16 cellular contexts compared by ENCODE assay signal in the genomic region with DNA sequence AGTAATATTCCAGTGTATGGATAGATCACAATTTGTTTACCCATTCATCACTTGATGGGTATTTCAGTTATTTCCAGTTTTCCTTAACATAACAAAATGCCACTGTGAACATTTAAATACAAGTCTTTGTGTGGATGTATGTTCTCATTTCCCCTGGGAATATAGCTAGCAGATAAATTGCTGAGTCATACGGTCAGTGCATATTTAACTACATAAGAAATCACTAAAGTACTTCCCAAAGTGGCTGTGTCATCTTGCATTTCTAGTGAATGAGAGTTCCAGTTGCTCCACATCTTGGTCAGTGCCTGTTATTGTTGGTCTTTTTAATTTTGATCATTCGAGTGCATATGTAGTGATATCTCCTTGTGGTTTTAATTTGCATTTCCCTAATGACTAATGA.
A peak's percentile ranks its signal among the peaks of the same experiment; 100 is the strongest.
DNase-seq lines count a peak whose midpoint lies in the region; ATAC-seq, FAIRE-seq and TF ChIP-seq lines count a peak whose summit lies in the region.
"Had no signal": no experiment of that assay in that cellular context is flagged by ENCODE, and none has a peak within 500 bp of the region (broad histone marks: within the 10 kb centered on the region; RNA-seq: fewer than 3 reads in every experiment).

No MANE protein-coding gene starts in this region.

- H3K9me3 ChIP-seq in A549: no peaks in the 10 kb centered on the region
- H3K9me3 ChIP-seq in sigmoid colon: peaks cover 0 to 2% (median 0%) of the 10 kb centered on the region in 4 donors

- POLR2A ChIA-PET in A549 (lab: Yijun Ruan, JAX): no interaction called here

- intact Hi-C loops in sigmoid colon (cut with DNase I): no loop called here

- no peaks in the 10 kb centered on the region for H3K27me3 ChIP-seq in sigmoid colon

- no peak overlapping the region for H3K4me2 ChIP-seq in A549

- in situ Hi-C loops in SK-MEL-5 (cut with HindIII; ENCODE audit: low pct_unique_long_range_greater_than_20kb, low sequenced_read_pairs): no loop called here

- no peaks in the 10 kb centered on the region for H3K4me1 ChIP-seq in A549
- H3K4me1 ChIP-seq in sigmoid colon: no peaks in the 10 kb centered on the region
- H3K4me1 ChIP-seq: parathyroid adenoma had no signal

- TF ChIP-seq POLR2A in A549 (IDR thresholded peaks at IDR 0.05; ENCODE audit: low read length) (no peak), sigmoid colon (IDR thresholded peaks at IDR 0.05) (no peak)

- H3K4me3 ChIP-seq in A549: no peak overlapping the region
- no peak overlapping the region for H3K4me3 ChIP-seq in fibroblast of mammary gland (ENCODE audit: control insufficient read depth, low read depth, low read length)
- no peak overlapping the region for H3K4me3 ChIP-seq in sigmoid colon

- no peak for FAIRE-seq in A549 (lab: Jason Lieb, UNC)

- H3K27ac ChIP-seq in A549 (no peak overlapping the region), sigmoid colon (no peak overlapping the region)
- H3K27ac ChIP-seq: parathyroid adenoma, RWPE1 had no signal

- CTCF ChIA-PET in A549 (lab: Yijun Ruan, JAX): no interaction called here

- DNase-seq in A549 (ENCODE audit: low read depth in 1 of 2, low spot score in 1 of 2) (peak in 1 of 2 experiments; percentile 38), GM04503 (ENCODE audit: low read depth) (peak; percentile 1), SK-MEL-5 (ENCODE audit: low read depth, low spot score) (peak; percentile 40), fibroblast of mammary gland (ENCODE audit: low read depth) (peak; percentile 45), glomerular visceral epithelial cell (ENCODE audit: extremely low spot score) (no peak), sigmoid colon (no peak)
- DNase-seq in NK-92 treated with Interleukin-12 subunit alpha and Interleukin-12 subunit beta, amount 100 ng/mL, for 24 hours (lab: John Stamatoyannopoulos, UW): no peak
- no peak for DNase-seq in stimulated activated naive CD4-positive, alpha-beta T cell treated with Interleukin-2 at 50 U/mL for 16 hours (lab: John Stamatoyannopoulos, UW)
- DNase-seq: activated CD4-positive, alpha-beta T cell treated with anti-CD3 and anti-CD28 coated beads, Interleukin-2, amount 50 U/mL, for 4 hours; activated effector memory CD4-positive, alpha-beta T cell treated with Interleukin-2 at 50 U/mL for 16 hours; NCI-H1105; NCI-H524 treated with DMSO at 0.1 percent for 48 hours; stimulated activated CD4-positive, alpha-beta T cell treated with anti-CD3 and anti-CD28 coated beads, Interleukin-1b, Interleukin-23, amount 100 ng/mL, for 48 hours had no signal

- no peak for ATAC-seq in A549
- ATAC-seq: HCT116 had no signal

- TF ChIP-seq RAD21 in A549 (conservative IDR thresholded peaks at IDR 0.05 in 1 of 2, IDR thresholded peaks at IDR 0.05 in 1 of 2): no peak

- no peaks in the 10 kb centered on the region for H3K36me3 ChIP-seq in sigmoid colon

- WGBS in A549 (ENCODE audit: missing lambda C conversion rate): 26% methylated on average over 2 of the region's 2 CpGs
- WGBS in sigmoid colon, 2 donors: 87 to 88% methylated on average over 2 of the region's 2 CpGs

- TF ChIP-seq CTCF in A549 (IDR thresholded peaks at IDR 0.05) (no peak), fibroblast of mammary gland (conservative IDR thresholded peaks at IDR 0.05; ENCODE audit: control insufficient read depth, insufficient read depth, low read depth, low read length) (no peak), sigmoid colon (IDR thresholded peaks at IDR 0.05) (no peak)

- no peak for TF ChIP-seq EP300 in A549 (IDR thresholded peaks at IDR 0.05)
- TF ChIP-seq EP300 in sigmoid colon (IDR thresholded peaks at IDR 0.05): no peak

TF ChIP-seq in A549, 52 proteins besides CTCF, POLR2A, EP300 and RAD21:
- TF ChIP-seq FOSL2 (IDR thresholded peaks at IDR 0.05): no peak
- TF ChIP-seq FOSL2 (CRISPR knock-in tag; IDR thresholded peaks at IDR 0.05): 0 out of 2 replicates have a peak, but pooled peaks have one; percentile 7
- TF ChIP-seq NFE2L2 (conservative IDR thresholded peaks at IDR 0.05; ENCODE audit: low read length): peak; percentile 92
- TF ChIP-seq MAFK (IDR thresholded peaks at IDR 0.05; ENCODE audit: partially characterized antibody): peak; percentile 95
- no peak for TF ChIP-seq HOXB13 (CRISPR knock-in tag; IDR thresholded peaks at IDR 0.05; ENCODE audit: low read depth)
- TF ChIP-seq, protein P1, sequence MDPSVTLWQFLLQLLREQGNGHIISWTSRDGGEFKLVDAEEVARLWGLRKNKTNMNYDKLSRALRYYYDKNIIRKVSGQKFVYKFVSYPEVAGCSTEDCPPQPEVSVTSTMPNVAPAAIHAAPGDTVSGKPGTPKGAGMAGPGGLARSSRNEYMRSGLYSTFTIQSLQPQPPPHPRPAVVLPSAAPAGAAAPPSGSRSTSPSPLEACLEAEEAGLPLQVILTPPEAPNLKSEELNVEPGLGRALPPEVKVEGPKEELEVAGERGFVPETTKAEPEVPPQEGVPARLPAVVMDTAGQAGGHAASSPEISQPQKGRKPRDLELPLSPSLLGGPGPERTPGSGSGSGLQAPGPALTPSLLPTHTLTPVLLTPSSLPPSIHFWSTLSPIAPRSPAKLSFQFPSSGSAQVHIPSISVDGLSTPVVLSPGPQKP (IDR thresholded peaks at IDR 0.05; ENCODE audit: low read depth, low read length): no peak
- TF ChIP-seq BCL3 (IDR thresholded peaks at IDR 0.05): no peak

Comparison
In these comparisons a context has a peak if more than half of its experiments do, and no peak if none do; other contexts are left out.
1. DNase-seq: peak in GM04503 (single experiment), SK-MEL-5 (single experiment) and fibroblast of mammary gland (single experiment); none in glomerular visceral epithelial cell (single experiment), NK-92 treated with Interleukin-12 subunit alpha and Interleukin-12 subunit beta, amount 100 ng/mL, for 24 hours (single experiment), stimulated activated naive CD4-positive, alpha-beta T cell treated with Interleukin-2 at 50 U/mL for 16 hours (single experiment) and sigmoid colon (single experiment).